ENCODE assay signal across 8 cellular contexts in the genomic region with DNA sequence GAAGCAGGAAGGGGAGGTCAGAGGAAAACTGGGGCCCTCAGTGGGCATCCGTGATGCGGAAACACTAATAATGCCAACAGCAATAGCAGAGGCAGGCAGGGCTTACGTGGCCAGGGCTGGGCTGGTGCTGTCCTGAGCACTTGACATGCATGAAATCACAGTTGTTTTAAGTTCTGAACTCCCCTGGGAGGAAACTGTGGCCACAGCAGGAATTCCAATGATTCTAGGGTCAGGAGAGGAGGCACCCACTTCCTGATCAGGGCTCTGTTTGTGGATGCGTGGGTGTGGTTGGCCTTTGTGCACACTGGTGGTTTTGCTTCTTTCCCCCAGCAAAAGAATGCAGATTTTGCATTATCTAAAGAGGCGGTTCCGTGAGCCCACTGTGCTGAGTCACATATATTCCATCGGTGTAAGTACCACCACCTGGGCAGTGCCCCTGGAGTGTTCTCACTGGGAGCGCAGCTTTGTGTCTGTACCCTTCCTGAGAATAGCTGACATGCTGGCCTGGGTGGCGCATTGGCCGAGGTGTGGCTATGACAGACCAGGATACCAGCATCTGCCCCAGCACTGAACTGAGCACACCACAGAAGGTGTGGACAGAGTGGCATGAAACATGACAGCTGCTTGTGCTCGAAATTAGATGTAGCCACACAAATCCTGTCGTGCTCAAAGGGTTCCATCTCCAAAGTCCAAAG.
DNase-seq lines count a peak whose midpoint lies in the region; ATAC-seq, FAIRE-seq and TF ChIP-seq lines count a peak whose summit lies in the region.
"Had no signal": no experiment of that assay in that cellular context is flagged by ENCODE, and none has a peak within 500 bp of the region (broad histone marks: within the 10 kb centered on the region; RNA-seq: fewer than 3 reads in every experiment).

No MANE protein-coding gene starts in this region.

- DNase-seq in HS-27A (ENCODE audit: low read depth), result peak; percentile 69
- peak; percentile 94 for DNase-seq in astrocyte of the hippocampus (ENCODE audit: low read depth, low spot score)
- DNase-seq in left colon, result peak; percentile 80 to 85
- no peak for DNase-seq in type B pancreatic cell (ENCODE audit: extremely low spot score, unreplicated experiment)
- no peak for DNase-seq in GM19239 (ENCODE audit: insufficient read length, low spot score)
- no peak for DNase-seq in glutamatergic neuron
- DNase-seq: T-cell had no signal

- no peak for FAIRE-seq in GM19239 (lab: Jason Lieb, UNC)

- H3K4me1 Mint-ChIP-seq in type B pancreatic cell (ENCODE audit: unreplicated experiment) (peaks cover 35% of the 10 kb centered on the region), glutamatergic neuron (ENCODE audit: low read depth, unreplicated experiment) (peaks cover 30% of the 10 kb centered on the region)

- H3K27me3 Mint-ChIP-seq in type B pancreatic cell, result peaks cover 3% of the 10 kb centered on the region
- peaks cover 5% of the 10 kb centered on the region for H3K27me3 Mint-ChIP-seq in glutamatergic neuron (ENCODE audit: unreplicated experiment)
- H3K27me3 Mint-ChIP-seq: T-cell had no signal

- TF ChIP-seq CTCF in type B pancreatic cell (conservative IDR thresholded peaks at IDR 0.05) (no peak), glutamatergic neuron (IDR thresholded peaks at IDR 0.05; ENCODE audit: partially characterized antibody, unreplicated experiment) (no peak)

- peaks cover 5% of the 10 kb centered on the region for H3K9me3 Mint-ChIP-seq in type B pancreatic cell
- peaks cover 14% of the 10 kb centered on the region for H3K9me3 Mint-ChIP-seq in glutamatergic neuron (ENCODE audit: unreplicated experiment)

- peaks cover 14% of the 10 kb centered on the region for H3K36me3 Mint-ChIP-seq in type B pancreatic cell
- peaks cover 12% of the 10 kb centered on the region for H3K36me3 Mint-ChIP-seq in glutamatergic neuron (ENCODE audit: unreplicated experiment)

- peak; percentile 64 for ATAC-seq in left colon
- no peak for ATAC-seq in HG03139 (IDR thresholded peaks at IDR 0.05; ENCODE audit: unreplicated experiment)
- ATAC-seq: T-cell had no signal

- intact Hi-C loops in left colon (cut with DNase I, micrococcal nuclease), result no loop called here

- H3K4me3 Mint-ChIP-seq in type B pancreatic cell (no peak overlapping the region), glutamatergic neuron (ENCODE audit: unreplicated experiment) (no peak overlapping the region)
- H3K4me3 Mint-ChIP-seq: T-cell had no signal

- H3K27ac Mint-ChIP-seq in type B pancreatic cell (peak overlapping the region; percentile 76), glutamatergic neuron (ENCODE audit: unreplicated experiment) (no peak overlapping the region)

Comparison
In these comparisons a context has a peak if more than half of its experiments do, and no peak if none do; other contexts are left out.
1. DNase-seq: peak in HS-27A (single experiment), astrocyte of the hippocampus (single experiment) and left colon (2 of 2); none in type B pancreatic cell (single experiment), GM19239 (single experiment) and glutamatergic neuron (single experiment).